ENCODE assay signal across 24 cellular contexts in genomic region chr5:29750453-29750852, GRCh38.
DNase-seq lines count a peak whose midpoint lies in the region; ATAC-seq, FAIRE-seq and TF ChIP-seq lines count a peak whose summit lies in the region.
"Had no signal": no experiment of that assay in that cellular context is flagged by ENCODE, and none has a peak within 500 bp of the region (broad histone marks: within the 10 kb centered on the region; RNA-seq: fewer than 3 reads in every experiment).

No MANE protein-coding gene starts in this region.

- H3K27ac ChIP-seq in VCaP (peak overlapping the region; percentile 75), heart right ventricle (no peak overlapping the region)
- H3K27ac ChIP-seq: BLaER1 treated with 17β-estradiol and CSF1 and Interleukin-3, amounts not matched to agents 10 nM and 100 nM; GM23248 had no signal

- peaks cover 0 to 31% (median 0%) of the 10 kb centered on the region in 11 donors for H3K9me3 ChIP-seq in heart right ventricle
- H3K9me3 ChIP-seq: BE2C; BLaER1 treated with 17β-estradiol and CSF1 and Interleukin-3, amounts not matched to agents 10 nM and 100 nM had no signal

- H3K9me3 Mint-ChIP-seq in activated naive CD8-positive, alpha-beta T cell treated with anti-CD3 and anti-CD28 coated beads, Interleukin-2, amount 50 U/mL, for 24 hours, result peaks cover 14% of the 10 kb centered on the region

- no peak overlapping the region for H3K4me3 Mint-ChIP-seq in activated naive CD8-positive, alpha-beta T cell treated with anti-CD3 and anti-CD28 coated beads, Interleukin-2, amount 50 U/mL, for 24 hours
- H3K4me3 Mint-ChIP-seq: CD14-positive monocyte; CD4-positive, alpha-beta T cell; CD8-positive, alpha-beta memory T cell; H9 had no signal

- H3K4me1 ChIP-seq in heart right ventricle, result no peaks in the 10 kb centered on the region
- H3K4me1 ChIP-seq: BE2C; BLaER1 treated with 17β-estradiol and CSF1 and Interleukin-3, amounts not matched to agents 10 nM and 100 nM had no signal

- peak; percentile 21 for FAIRE-seq in frontal cortex (lab: Jason Lieb, UNC)
- FAIRE-seq: D721Med, GM12878, GM19239 had no signal

- intact Hi-C loops in heart right ventricle (cut with DNase I), result no loop called here

- TF ChIP-seq CTCF in LNCaP clone FGC (IDR thresholded peaks at IDR 0.05; ENCODE audit: control insufficient read depth, extremely low read depth, insufficient read depth) (no peak), VCaP (conservative IDR thresholded peaks at IDR 0.05) (no peak), heart right ventricle (IDR thresholded peaks at IDR 0.05) (no peak)

- no peaks in the 10 kb centered on the region for H3K36me3 Mint-ChIP-seq in activated naive CD8-positive, alpha-beta T cell treated with anti-CD3 and anti-CD28 coated beads, Interleukin-2, amount 50 U/mL, for 24 hours (ENCODE audit: low read depth)
- H3K36me3 Mint-ChIP-seq: CD14-positive monocyte; CD8-positive, alpha-beta memory T cell had no signal

- H3K4me1 Mint-ChIP-seq in activated naive CD8-positive, alpha-beta T cell treated with anti-CD3 and anti-CD28 coated beads, Interleukin-2, amount 50 U/mL, for 24 hours, result no peaks in the 10 kb centered on the region
- H3K4me1 Mint-ChIP-seq: CD14-positive monocyte; CD8-positive, alpha-beta memory T cell; H9 had no signal

- 59 to 68% methylated on average over 2 of the region's 2 CpGs for WGBS in heart right ventricle, 2 donors

- H3K4me3 ChIP-seq in LNCaP clone FGC (ENCODE audit: low read depth, low read length) (no peak overlapping the region), heart right ventricle (no peak overlapping the region)
- H3K4me3 ChIP-seq: BLaER1 treated with 17β-estradiol and CSF1 and Interleukin-3, amounts not matched to agents 10 nM and 100 nM; GM12878; GM23248 had no signal

- H3K27ac Mint-ChIP-seq in activated naive CD8-positive, alpha-beta T cell treated with anti-CD3 and anti-CD28 coated beads, Interleukin-2, amount 50 U/mL, for 24 hours, result no peak overlapping the region
- H3K27ac Mint-ChIP-seq: CD14-positive monocyte; CD4-positive, alpha-beta T cell; CD8-positive, alpha-beta memory T cell; H9 had no signal

- no peak for ATAC-seq in activated naive CD8-positive, alpha-beta T cell treated with anti-CD3 and anti-CD28 coated beads, Interleukin-2, amount 50 U/mL, for 24 hours
- ATAC-seq in heart right ventricle, result no peak
- ATAC-seq: GM12878, HCT116 had no signal

- H3K27me3 Mint-ChIP-seq in activated naive CD8-positive, alpha-beta T cell treated with anti-CD3 and anti-CD28 coated beads, Interleukin-2, amount 50 U/mL, for 24 hours, result no peaks in the 10 kb centered on the region
- H3K27me3 Mint-ChIP-seq: CD4-positive, alpha-beta T cell; CD8-positive, alpha-beta memory T cell had no signal

- H3K36me3 ChIP-seq in heart right ventricle, result no peaks in the 10 kb centered on the region
- H3K36me3 ChIP-seq: BE2C; BLaER1 treated with 17β-estradiol and CSF1 and Interleukin-3, amounts not matched to agents 10 nM and 100 nM had no signal

- no peaks in the 10 kb centered on the region for H3K27me3 ChIP-seq in heart right ventricle
- H3K27me3 ChIP-seq: BE2C; BLaER1 treated with 17β-estradiol and CSF1 and Interleukin-3, amounts not matched to agents 10 nM and 100 nM had no signal

- peak; percentile 83 for DNase-seq in LNCaP clone FGC (ENCODE audit: low read depth)
- no peak for DNase-seq in frontal cortex (ENCODE audit: low spot score in 2 of 2)
- no peak for DNase-seq in occipital lobe (lab: John Stamatoyannopoulos, UW)
- no peak for DNase-seq in activated naive CD8-positive, alpha-beta T cell treated with anti-CD3 and anti-CD28 coated beads, Interleukin-2, amount 50 U/mL, for 24 hours
- no peak for DNase-seq in cerebellar cortex (ENCODE audit: low spot score)
- no peak for DNase-seq in heart right ventricle
- DNase-seq: ACHN; AML-193; BE2C; CD4-positive, alpha-beta T cell; CD8-positive, alpha-beta memory T cell; DMS 273 treated with DMSO at 0.1 percent for 48 hours; DMS79; EL; GDM1; GM23248; H9 had no signal
